Comparison of ENCODE assay signal across 10 cellular contexts in the genomic region with DNA sequence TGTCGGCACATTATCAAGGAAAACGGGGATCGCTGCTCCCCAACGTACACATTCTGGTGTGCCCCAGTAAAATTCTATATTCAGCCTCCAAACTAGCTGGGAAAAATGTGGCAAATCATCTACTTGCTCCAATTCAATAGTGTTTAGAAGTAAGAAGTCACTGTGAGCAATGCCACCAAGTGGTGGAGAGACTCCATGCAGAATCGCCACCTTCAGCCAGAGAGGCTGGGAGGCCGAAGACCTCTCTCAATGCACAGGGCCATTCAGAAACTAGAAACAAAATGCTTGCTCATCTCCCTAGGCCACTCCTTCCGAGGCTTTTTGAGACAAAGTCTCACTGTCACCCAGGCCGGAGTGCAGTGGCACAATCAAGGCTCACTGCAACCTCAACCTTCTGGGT. TPM values are rescaled to one million over a fixed set of nuclear protein-coding genes. Genes with fewer than 3 reads are reported as not detected.
A peak's percentile ranks its signal among the peaks of the same experiment; 100 is the strongest.
DNase-seq lines count a peak whose midpoint lies in the region; ATAC-seq and TF ChIP-seq lines count a peak whose summit lies in the region.
"Not testable (repeated sequence)": the region's sequence is repeated elsewhere in the genome, so short reads cannot be mapped to it uniquely, and the experiment has no call there.
"Had no signal": no experiment of that assay in that cellular context is flagged by ENCODE, and none has a peak within 500 bp of the region (broad histone marks: within the 10 kb centered on the region; RNA-seq: fewer than 3 reads in every experiment).

No MANE protein-coding gene starts in this region.

- ATAC-seq in HCT116 (peak; percentile 73), Panc1 (peak; percentile 62; the same call in 1 of the 2 replicates), left lobe of liver (peak; percentile 79)

- not testable (repeated sequence) for H3K36me3 Mint-ChIP-seq in neural progenitor cell

- in situ Hi-C loops in Panc1 (cut with HindIII; ENCODE audit: low pct_unique_long_range_greater_than_20kb, low sequenced_read_pairs): not testable (repeated sequence)

- H3K79me2 ChIP-seq in HCT116 (ENCODE audit: insufficient read depth, low read length); neural progenitor cell (ENCODE audit: low read depth): not testable (repeated sequence)

- not testable (repeated sequence) for TF ChIP-seq POLR2A in HCT116 (IDR thresholded peaks at IDR 0.05; ENCODE audit: borderline replicate concordance, extremely low read depth, insufficient read depth, insufficient read length)

- not testable (repeated sequence) for H3K27ac ChIP-seq in HCT116 (ENCODE audit: low read depth, low read length); Panc1 (ENCODE audit: low read length); VCaP; dorsolateral prefrontal cortex; neural progenitor cell

- H3K4me1 ChIP-seq in HCT116 (ENCODE audit: control insufficient read depth in 1 of 2, insufficient read depth in 2 of 2, low read length in 2 of 2); Panc1 (ENCODE audit: control insufficient read depth, insufficient read depth, low read length); neural progenitor cell: not testable (repeated sequence)

- RAD21 ChIA-PET in HCT116 (lab: Charles Lee; ENCODE audit: low non-redundant PET in 1 of 2, low total read pairs in 2 of 2, uncharacterized antibody in 2 of 2, unreplicated experiment in 2 of 2): not testable (repeated sequence)

- not testable (repeated sequence) for H3K9ac ChIP-seq in HCT116 (ENCODE audit: low read length); neural progenitor cell

- not testable (repeated sequence) for H3K27me3 Mint-ChIP-seq in neural progenitor cell (ENCODE audit: insufficient read depth, low read depth)

- not testable (repeated sequence) for H4K20me1 ChIP-seq in HCT116 (ENCODE audit: insufficient read depth); neural progenitor cell (ENCODE audit: low read depth)

- H3K36me3 ChIP-seq in HCT116 (ENCODE audit: control insufficient read depth in 1 of 2, insufficient read depth in 2 of 2, low read length in 2 of 2); Panc1 (ENCODE audit: control insufficient read depth, insufficient read depth, low read length); neural progenitor cell: not testable (repeated sequence)

- H3K27me3 ChIP-seq in HCT116 (ENCODE audit: insufficient read depth, low read length); Panc1 (ENCODE audit: control insufficient read depth, insufficient read depth, low read length); dorsolateral prefrontal cortex; neural progenitor cell: not testable (repeated sequence)

- BruUV-seq in HCT116 (replicated peaks; lab: Mats Ljungman, UMichigan); Panc1 (replicated peaks; lab: Mats Ljungman, UMichigan): not testable (repeated sequence)

- H3K4me3 Mint-ChIP-seq in neural progenitor cell: not testable (repeated sequence)

- POLR2A ChIA-PET in HCT116 (lab: Charles Lee); Panc1 (lab: Charles Lee): not testable (repeated sequence)

- H3F3A ChIP-seq in neural progenitor cell (ENCODE audit: low read depth): not testable (repeated sequence)

- H3K9me3 Mint-ChIP-seq in neural progenitor cell: not testable (repeated sequence)

- H3K27ac Mint-ChIP-seq in neural progenitor cell: not testable (repeated sequence)

- not testable (repeated sequence) for H2AFZ ChIP-seq in HCT116 (ENCODE audit: low read depth, low read length, poor library complexity, severe bottlenecking); neural progenitor cell (replicated peaks)

- DNase-seq in HCT116 (ENCODE audit: low read depth, low spot score); Panc1 (ENCODE audit: low read depth, low spot score); dorsolateral prefrontal cortex; left lobe of liver (ENCODE audit: low spot score); neural progenitor cell (ENCODE audit: low spot score): not testable (repeated sequence)

- H3K9me2 ChIP-seq in HCT116 (ENCODE audit: insufficient read depth): not testable (repeated sequence)

- CTCF ChIA-PET in HCT116 (lab: Charles Lee); Panc1 (lab: Charles Lee): not testable (repeated sequence)

- not testable (repeated sequence) for TF ChIP-seq CTCF in HCT116 (IDR thresholded peaks at IDR 0.05 in 2 of 3, conservative IDR thresholded peaks at IDR 0.05 in 1 of 3; ENCODE audit: borderline replicate concordance in 1 of 3, insufficient read depth in 1 of 3, low read depth in 2 of 3, low read length in 2 of 3)
- TF ChIP-seq CTCF in Panc1 (IDR thresholded peaks at IDR 0.05) (peak; percentile 24), VCaP (conservative IDR thresholded peaks at IDR 0.05) (peak; percentile 4; the same call in 1 of the 2 replicates), dorsolateral prefrontal cortex (IDR thresholded peaks at IDR 0.05 in 54 of 56, conservative IDR thresholded peaks at IDR 0.05 in 2 of 56; ENCODE audit: low read depth in 1 of 56, partially characterized antibody in 56 of 56) (peak in 34 of 56 donors; percentile 12 to 47 (median 29)), neural progenitor cell (IDR thresholded peaks at IDR 0.05) (peak; percentile 13)

- not testable (repeated sequence) for TF ChIP-seq RAD21 in HCT116 (IDR thresholded peaks at IDR 0.05; ENCODE audit: low read depth)

- H3K4me2 ChIP-seq in HCT116 (ENCODE audit: low read length); neural progenitor cell: not testable (repeated sequence)

- not testable (repeated sequence) for H3K4me3 ChIP-seq in HCT116 (replicated peaks in 1 of 2; ENCODE audit: low read depth in 1 of 2, low read length in 2 of 2); Panc1 (ENCODE audit: low read depth in 2 of 2, low read length in 2 of 2); dorsolateral prefrontal cortex; neural progenitor cell

- not testable (repeated sequence) for H3K4me1 Mint-ChIP-seq in neural progenitor cell

- not testable (repeated sequence) for H3K9me3 ChIP-seq in HCT116 (ENCODE audit: control insufficient read depth in 1 of 2, insufficient read depth in 1 of 2, low read depth in 1 of 2, low read length in 2 of 2); Panc1 (ENCODE audit: control insufficient read depth, insufficient read depth, low read depth, low read length); neural progenitor cell (ENCODE audit: low read depth)

- intact Hi-C loops in HCT116 (cut with micrococcal nuclease); Panc1 (cut with micrococcal nuclease; ENCODE audit: unreplicated experiment); dorsolateral prefrontal cortex (cut with DNase I): not testable (repeated sequence)

RNA-seq across cellular contexts. Expression of a gene that starts 48.5 kb away (rescaled TPM):
- total RNA-seq in HCT116 (2021; ENCODE audit: unreplicated experiment): 0.20 TPM
- polyA plus RNA-seq in HCT116 (2012): 0.04 TPM in 1 of 2 replicates, not detected in the other
- total RNA-seq in Panc1 (2021; ENCODE audit: unreplicated experiment): not detected
- not detected for polyA plus RNA-seq in Panc1 (2012; ENCODE audit: insufficient read length)
- total RNA-seq in dorsolateral prefrontal cortex: not detected
- total RNA-seq in left lobe of liver: not detected
- not detected in 2 replicates for total RNA-seq in neural progenitor cell (ENCODE audit: low replicate concordance)
- total RNA-seq: Caco-2; CD4-positive, alpha-beta T cell; H4 had no signal
- polyA plus RNA-seq: BJ had no signal
